In genomic region chr9:130309689-130310455, GRCh38 we compare ENCODE assay signal across 21 cellular contexts. TPM values are rescaled to one million over a fixed set of nuclear protein-coding genes. Genes with fewer than 3 reads are reported as not detected.
"Had no signal": no experiment of that assay in that cellular context is flagged by ENCODE, and none has a peak within 500 bp of the region (broad histone marks: within the 10 kb centered on the region; RNA-seq: fewer than 3 reads in every experiment).

No MANE protein-coding gene starts in this region.

- H3K4me3 ChIP-seq: dorsolateral prefrontal cortex, left lung, lung, prostate gland, right atrium auricular region, skin epidermis, spleen, suprapubic skin, transverse colon, upper lobe of right lung, uterus had no signal

- H3K4me3 Mint-ChIP-seq: memory B cell; natural killer cell; stimulated activated memory B cell treated with anti-CD40 and anti-IgM and Interleukin-4, amounts not matched to agents 10 μg/mL and 1 μg/mL and 100 μg/mL, for 72 hours; stimulated activated naive CD8-positive, alpha-beta T cell treated with anti-CD3 and anti-CD28 coated beads, Interleukin-15, Interleukin-2, amounts not matched to agents 100 ng/mL and 50 ng/mL, for 24 hours had no signal

- H3K36me3 ChIP-seq: left lung, prostate gland, right atrium auricular region, spleen, suprapubic skin, transverse colon, upper lobe of right lung, uterus had no signal

- H3K36me3 Mint-ChIP-seq: memory B cell; natural killer cell; stimulated activated memory B cell treated with anti-CD40 and anti-IgM and Interleukin-4, amounts not matched to agents 10 μg/mL and 1 μg/mL and 100 μg/mL, for 72 hours had no signal

- H3K9me3 Mint-ChIP-seq: memory B cell; natural killer cell; stimulated activated memory B cell treated with anti-CD40 and anti-IgM and Interleukin-4, amounts not matched to agents 10 μg/mL and 1 μg/mL and 100 μg/mL, for 72 hours; stimulated activated naive CD8-positive, alpha-beta T cell treated with anti-CD3 and anti-CD28 coated beads, Interleukin-15, Interleukin-2, amounts not matched to agents 100 ng/mL and 50 ng/mL, for 24 hours had no signal

- H3K9me3 ChIP-seq: left lung, prostate gland, right atrium auricular region, suprapubic skin, transverse colon, upper lobe of right lung, uterus had no signal

- H3K27ac Mint-ChIP-seq: memory B cell; natural killer cell; stimulated activated memory B cell treated with anti-CD40 and anti-IgM and Interleukin-4, amounts not matched to agents 10 μg/mL and 1 μg/mL and 100 μg/mL, for 72 hours; stimulated activated naive CD8-positive, alpha-beta T cell treated with anti-CD3 and anti-CD28 coated beads, Interleukin-15, Interleukin-2, amounts not matched to agents 100 ng/mL and 50 ng/mL, for 24 hours had no signal

- H3K4me1 ChIP-seq: left lung, prostate gland, upper lobe of right lung, uterus had no signal

- DNase-seq: cerebellar nuclear complex; dorsolateral prefrontal cortex; effector CD4-positive, alpha-beta T cell; natural killer cell; spleen; stimulated activated CD4-positive, alpha-beta T cell treated with anti-CD3 and anti-CD28 coated beads, Interleukin-4, amount 100 ng/mL, for 4 hours; transverse colon; upper lobe of right lung; uterus had no signal

- H3K27ac ChIP-seq: dorsolateral prefrontal cortex, left lung, prostate gland, right atrium auricular region, skin epidermis, spleen, suprapubic skin, transverse colon, upper lobe of right lung, uterus had no signal

- ATAC-seq: left lung; natural killer cell; stimulated activated memory B cell treated with anti-CD40 and anti-IgM and Interleukin-4, amounts not matched to agents 10 μg/mL and 1 μg/mL and 100 μg/mL, for 72 hours; upper lobe of right lung had no signal

- H3K4me1 Mint-ChIP-seq: memory B cell, natural killer cell had no signal

- H3K27me3 ChIP-seq: left lung, right atrium auricular region, transverse colon, upper lobe of right lung, uterus had no signal

RNA-seq across cellular contexts. Expression of gene HMCN2, which starts 44.3 kb away (rescaled TPM):
- total RNA-seq: fibroblast of villous mesenchyme, mononuclear cell, natural killer cell had no signal
- polyA plus RNA-seq: keratinocyte had no signal
